In genomic region chr11:18393581-18394299, GRCh38 we compare ENCODE assay signal across 9 cellular contexts. TPM values are rescaled to one million over a fixed set of nuclear protein-coding genes. Genes with fewer than 3 reads are reported as not detected.
DNase-seq lines count a peak whose midpoint lies in the region; ATAC-seq and TF ChIP-seq lines count a peak whose summit lies in the region.
"Had no signal": no experiment of that assay in that cellular context is flagged by ENCODE, and none has a peak within 500 bp of the region (broad histone marks: within the 10 kb centered on the region; RNA-seq: fewer than 3 reads in every experiment).

No MANE protein-coding gene starts in this region.

- H3K27ac ChIP-seq in CD8-positive, alpha-beta memory T cell (ENCODE audit: low read depth, low read length): peak overlapping the region; percentile 89
- H3K27ac ChIP-seq in stomach: peak overlapping the region; percentile 91 to 98 (median 98)

- TF ChIP-seq CTCF in stomach (IDR thresholded peaks at IDR 0.05): no peak

- H3K9me3 ChIP-seq in CD8-positive, alpha-beta memory T cell (ENCODE audit: low read length): no peaks in the 10 kb centered on the region
- H3K9me3 ChIP-seq in stomach: no peaks in the 10 kb centered on the region

- 71 to 73% (median 71%) methylated on average over 20 to 22 of the region's 22 CpGs for WGBS in stomach, 5 donors

- H3K4me3 ChIP-seq in CD8-positive, alpha-beta memory T cell (ENCODE audit: low read length): peak overlapping the region; percentile 58
- H3K4me3 ChIP-seq in stomach: peak overlapping the region; percentile 67 to 87 (median 80)

- no peak for DNase-seq in CD8-positive, alpha-beta memory T cell
- DNase-seq in activated naive CD8-positive, alpha-beta T cell treated with anti-CD3 and anti-CD28 coated beads, Interleukin-2, amount 10 ng/mL, durations not matched to agents 7 days and 5 days: no peak
- DNase-seq in left colon (peak; percentile 22 to 35), stomach (no peak), NCI-H1436 (lab: John Stamatoyannopoulos, UW) (no peak), iPS-NIHi11 (ENCODE audit: low spot score) (no peak)

- CTCF ChIA-PET in CD8-positive, alpha-beta memory T cell (lab: Charles Lee): interaction anchor here (1.2 to 4.0 kb wide), 4 partner anchors 10 to 311 kb away, joined by 3 to 37 read pairs (median 4); partner anchors contain the start of gene HPS5

- ATAC-seq in HG03432 (IDR thresholded peaks at IDR 0.05; ENCODE audit: unreplicated experiment): peak; percentile 1
- no peak for ATAC-seq in activated naive CD8-positive, alpha-beta T cell treated with anti-CD3 and anti-CD28 coated beads, Interleukin-2, amount 10 ng/mL, durations not matched to agents 7 days and 5 days (ENCODE audit: low read depth)
- no peak for ATAC-seq in left colon
- no peak for ATAC-seq in GM18868 (IDR thresholded peaks at IDR 0.05; ENCODE audit: unreplicated experiment)

- no peak for TF ChIP-seq EP300 in stomach (IDR thresholded peaks at IDR 0.05)

- peaks cover 6 to 42% (median 10%) of the 10 kb centered on the region in 3 donors for H3K36me3 Mint-ChIP-seq in CD8-positive, alpha-beta memory T cell
- H3K36me3 Mint-ChIP-seq in activated naive CD8-positive, alpha-beta T cell treated with anti-CD3 and anti-CD28 coated beads, Interleukin-2, amount 10 ng/mL, durations not matched to agents 7 days and 5 days: peaks cover 29% of the 10 kb centered on the region

- intact Hi-C loops in left colon (cut with DNase I, micrococcal nuclease) (loop anchor here in 1 of 2 donors (10.0 kb wide), 1 partner anchor 121 kb away; no protein-coding TSS in a partner anchor), stomach (cut with DNase I; ENCODE audit: low total_unique reads) (no loop called here)

- H3K27me3 Mint-ChIP-seq in CD8-positive, alpha-beta memory T cell: peaks cover 0 to 12% of the 10 kb centered on the region in 2 donors
- H3K27me3 Mint-ChIP-seq in activated naive CD8-positive, alpha-beta T cell treated with anti-CD3 and anti-CD28 coated beads, Interleukin-2, amount 10 ng/mL, durations not matched to agents 7 days and 5 days: no peaks in the 10 kb centered on the region

- peaks cover 18% of the 10 kb centered on the region for H3K36me3 ChIP-seq in CD8-positive, alpha-beta memory T cell (ENCODE audit: insufficient read depth, low read length)
- peaks cover 15 to 20% (median 20%) of the 10 kb centered on the region in 4 donors for H3K36me3 ChIP-seq in stomach

- peak overlapping the region; percentile 97 to 99 (median 98) for H3K4me3 Mint-ChIP-seq in CD8-positive, alpha-beta memory T cell
- H3K4me3 Mint-ChIP-seq in activated naive CD8-positive, alpha-beta T cell treated with anti-CD3 and anti-CD28 coated beads, Interleukin-2, amount 10 ng/mL, durations not matched to agents 7 days and 5 days: peak overlapping the region; percentile 97

- no peak for TF ChIP-seq POLR2A in stomach (IDR thresholded peaks at IDR 0.05)

- no peaks in the 10 kb centered on the region for H3K27me3 ChIP-seq in CD8-positive, alpha-beta memory T cell (ENCODE audit: insufficient read depth, low read length, poor library complexity, severe bottlenecking)
- H3K27me3 ChIP-seq in stomach: no peaks in the 10 kb centered on the region

- peaks cover 22% of the 10 kb centered on the region for H3K4me1 ChIP-seq in CD8-positive, alpha-beta memory T cell (ENCODE audit: insufficient read depth, low read length)
- peaks cover 15 to 38% (median 24%) of the 10 kb centered on the region in 4 donors for H3K4me1 ChIP-seq in stomach

- peaks cover 28 to 42% (median 41%) of the 10 kb centered on the region in 3 donors for H3K4me1 Mint-ChIP-seq in CD8-positive, alpha-beta memory T cell
- H3K4me1 Mint-ChIP-seq in activated naive CD8-positive, alpha-beta T cell treated with anti-CD3 and anti-CD28 coated beads, Interleukin-2, amount 10 ng/mL, durations not matched to agents 7 days and 5 days: peaks cover 28% of the 10 kb centered on the region

- peak overlapping the region; percentile 89 to 100 (median 98) for H3K27ac Mint-ChIP-seq in CD8-positive, alpha-beta memory T cell
- H3K27ac Mint-ChIP-seq in activated naive CD8-positive, alpha-beta T cell treated with anti-CD3 and anti-CD28 coated beads, Interleukin-2, amount 10 ng/mL, durations not matched to agents 7 days and 5 days: peak overlapping the region; percentile 96

- POLR2A ChIA-PET in CD8-positive, alpha-beta memory T cell (lab: Charles Lee): interaction anchor here (0.6 to 3.5 kb wide), 4 partner anchors 10 to 133 kb away, joined by 3 to 48 read pairs (median 34); partner anchors contain the start of genes GTF2H1, HPS5 and TSG101
- POLR2A ChIA-PET in activated naive CD8-positive, alpha-beta T cell treated with anti-CD3 and anti-CD28 coated beads, Interleukin-2, amount 10 ng/mL, durations not matched to agents 7 days and 5 days (lab: Charles Lee): interaction anchor here (0.6 to 5.7 kb wide), 23 partner anchors 7 to 381 kb away, joined by 3 to 221 read pairs (median 4); partner anchors contain the start of genes GTF2H1, HPS5, SERGEF and SPTY2D1

- peaks cover 0 to 2% (median 0%) of the 10 kb centered on the region in 5 donors for H3K9me3 Mint-ChIP-seq in CD8-positive, alpha-beta memory T cell
- H3K9me3 Mint-ChIP-seq in activated naive CD8-positive, alpha-beta T cell treated with anti-CD3 and anti-CD28 coated beads, Interleukin-2, amount 10 ng/mL, durations not matched to agents 7 days and 5 days: no peaks in the 10 kb centered on the region

RNA-seq across cellular contexts. Expression of gene LDHA, which starts 0.6 kb away (rescaled TPM):
- total RNA-seq in CD8-positive, alpha-beta memory T cell: 1,000 to 10,000 TPM; 1,546 to 1,631 TPM
- polyA plus RNA-seq in CD8-positive, alpha-beta memory T cell: 389 TPM
- 100 to 1,000 TPM; 824 to 837 TPM for total RNA-seq in activated naive CD8-positive, alpha-beta T cell treated with anti-CD3 and anti-CD28 coated beads, Interleukin-2, amount 10 ng/mL, durations not matched to agents 7 days and 5 days
- total RNA-seq in left colon: 100 to 1,000 TPM; 513 to 576 TPM
- 100 to 1,000 TPM; 106 to 367 (median 236) TPM for total RNA-seq in stomach
- 100 to 1,000 TPM; 263 to 350 (median 334) TPM for polyA plus RNA-seq in stomach

RNA-seq across cellular contexts. Expression of gene LDHC, which starts 18.4 kb away (rescaled TPM):
- not detected for total RNA-seq in CD8-positive, alpha-beta memory T cell
- not detected for polyA plus RNA-seq in CD8-positive, alpha-beta memory T cell
- not detected for total RNA-seq in activated naive CD8-positive, alpha-beta T cell treated with anti-CD3 and anti-CD28 coated beads, Interleukin-2, amount 10 ng/mL, durations not matched to agents 7 days and 5 days
- total RNA-seq in left colon (1 to 10 TPM in 1 of 2 donors, not detected in 1; 1.9 TPM), stomach (under 1 TPM in 1 of 5 donors, not detected in 4; 0.73 TPM)
- under 1 TPM in 1 of 3 donors, not detected in 2; 0.81 TPM for polyA plus RNA-seq in stomach
- total RNA-seq: myocyte had no signal

Comparison
In these comparisons a context has a peak if more than half of its experiments do, and no peak if none do; other contexts are left out.
1. DNase-seq: peak in left colon (2 of 2); none in CD8-positive, alpha-beta memory T cell (0 of 5), activated naive CD8-positive, alpha-beta T cell treated with anti-CD3 and anti-CD28 coated beads, Interleukin-2, amount 10 ng/mL, durations not matched to agents 7 days and 5 days (single experiment), stomach (single experiment), NCI-H1436 (single experiment) and iPS-NIHi11 (single experiment).